In the genomic region with DNA sequence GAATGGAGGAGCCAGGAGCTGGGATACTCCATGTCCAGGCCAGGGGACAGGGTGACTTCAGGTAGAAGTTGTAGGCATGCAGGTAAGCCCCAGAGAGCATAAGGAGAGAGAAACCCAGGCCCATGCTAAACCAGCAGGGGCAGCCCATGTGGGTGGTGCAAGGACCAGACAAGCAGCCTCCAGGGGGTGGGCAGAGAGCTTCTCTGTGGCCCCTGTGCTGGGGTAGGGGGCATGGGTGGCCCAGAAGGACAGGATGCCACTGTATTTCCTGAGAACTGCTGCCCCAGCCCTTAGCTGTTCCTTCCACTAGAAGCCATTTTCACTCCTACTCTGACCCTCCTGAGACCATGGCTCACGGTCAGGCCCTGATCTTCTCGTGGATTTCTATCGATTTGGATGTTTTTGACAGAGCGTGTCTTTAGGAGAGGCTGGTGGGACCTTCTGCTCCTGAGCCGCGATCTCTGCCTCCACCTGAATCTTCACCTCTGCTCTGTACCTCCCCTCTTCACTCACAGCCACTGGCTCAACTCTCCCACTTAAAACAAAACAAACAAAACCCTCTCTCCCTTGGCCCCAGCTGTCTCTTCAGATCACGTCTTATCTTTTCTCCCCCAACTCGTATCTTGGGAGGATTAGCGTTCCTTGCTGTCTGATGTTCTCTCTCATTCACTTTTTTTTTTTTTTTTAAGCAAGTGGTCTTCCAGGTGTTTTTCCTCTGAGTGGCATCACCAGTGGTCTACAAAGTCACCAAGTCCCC, we compare ENCODE assay signal across 1 cellular context.
TF ChIP-seq lines count a peak whose summit lies in the region.

No MANE protein-coding gene starts in this region.

TF ChIP-seq in K562, 482 proteins besides CTCF, POLR2A, EP300 and RAD21 (continued from another document):
- no peak for TF ChIP-seq SMARCB1 (IDR thresholded peaks at IDR 0.05; ENCODE audit: insufficient read length, low read depth)
- no peak for TF ChIP-seq ZNF584 (CRISPR knock-in tag; IDR thresholded peaks at IDR 0.05; ENCODE audit: low read depth)
- TF ChIP-seq, protein P1, sequence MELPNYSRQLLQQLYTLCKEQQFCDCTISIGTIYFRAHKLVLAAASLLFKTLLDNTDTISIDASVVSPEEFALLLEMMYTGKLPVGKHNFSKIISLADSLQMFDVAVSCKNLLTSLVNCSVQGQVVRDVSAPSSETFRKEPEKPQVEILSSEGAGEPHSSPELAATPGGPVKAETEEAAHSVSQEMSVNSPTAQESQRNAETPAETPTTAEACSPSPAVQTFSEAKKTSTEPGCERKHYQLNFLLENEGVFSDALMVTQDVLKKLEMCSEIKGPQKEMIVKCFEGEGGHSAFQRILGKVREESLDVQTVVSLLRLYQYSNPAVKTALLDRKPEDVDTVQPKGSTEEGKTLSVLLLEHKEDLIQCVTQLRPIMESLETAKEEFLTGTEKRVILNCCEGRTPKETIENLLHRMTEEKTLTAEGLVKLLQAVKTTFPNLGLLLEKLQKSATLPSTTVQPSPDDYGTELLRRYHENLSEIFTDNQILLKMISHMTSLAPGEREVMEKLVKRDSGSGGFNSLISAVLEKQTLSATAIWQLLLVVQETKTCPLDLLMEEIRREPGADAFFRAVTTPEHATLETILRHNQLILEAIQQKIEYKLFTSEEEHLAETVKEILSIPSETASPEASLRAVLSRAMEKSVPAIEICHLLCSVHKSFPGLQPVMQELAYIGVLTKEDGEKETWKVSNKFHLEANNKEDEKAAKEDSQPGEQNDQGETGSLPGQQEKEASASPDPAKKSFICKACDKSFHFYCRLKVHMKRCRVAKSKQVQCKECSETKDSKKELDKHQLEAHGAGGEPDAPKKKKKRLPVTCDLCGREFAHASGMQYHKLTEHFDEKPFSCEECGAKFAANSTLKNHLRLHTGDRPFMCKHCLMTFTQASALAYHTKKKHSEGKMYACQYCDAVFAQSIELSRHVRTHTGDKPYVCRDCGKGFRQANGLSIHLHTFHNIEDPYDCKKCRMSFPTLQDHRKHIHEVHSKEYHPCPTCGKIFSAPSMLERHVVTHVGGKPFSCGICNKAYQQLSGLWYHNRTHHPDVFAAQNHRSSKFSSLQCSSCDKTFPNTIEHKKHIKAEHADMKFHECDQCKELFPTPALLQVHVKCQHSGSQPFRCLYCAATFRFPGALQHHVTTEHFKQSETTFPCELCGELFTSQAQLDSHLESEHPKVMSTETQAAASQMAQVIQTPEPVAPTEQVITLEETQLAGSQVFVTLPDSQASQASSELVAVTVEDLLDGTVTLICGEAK (IDR thresholded peaks at IDR 0.05): no peak
- TF ChIP-seq, protein P1 (CRISPR knock-in tag; IDR thresholded peaks at IDR 0.05): no peak
- TF ChIP-seq CBFA2T3 (IDR thresholded peaks at IDR 0.05): peak; percentile 61
- TF ChIP-seq PURB (CRISPR knock-in tag; IDR thresholded peaks at IDR 0.05; ENCODE audit: low read depth): no peak
- TF ChIP-seq, protein P2, sequence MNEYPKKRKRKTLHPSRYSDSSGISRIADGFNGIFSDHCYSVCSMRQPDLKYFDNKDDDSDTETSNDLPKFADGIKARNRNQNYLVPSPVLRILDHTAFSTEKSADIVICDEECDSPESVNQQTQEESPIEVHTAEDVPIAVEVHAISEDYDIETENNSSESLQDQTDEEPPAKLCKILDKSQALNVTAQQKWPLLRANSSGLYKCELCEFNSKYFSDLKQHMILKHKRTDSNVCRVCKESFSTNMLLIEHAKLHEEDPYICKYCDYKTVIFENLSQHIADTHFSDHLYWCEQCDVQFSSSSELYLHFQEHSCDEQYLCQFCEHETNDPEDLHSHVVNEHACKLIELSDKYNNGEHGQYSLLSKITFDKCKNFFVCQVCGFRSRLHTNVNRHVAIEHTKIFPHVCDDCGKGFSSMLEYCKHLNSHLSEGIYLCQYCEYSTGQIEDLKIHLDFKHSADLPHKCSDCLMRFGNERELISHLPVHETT (CRISPR knock-in tag; conservative IDR thresholded peaks at IDR 0.05 in 1 of 2, IDR thresholded peaks at IDR 0.05 in 1 of 2): no peak
- TF ChIP-seq EHMT2 (IDR thresholded peaks at IDR 0.05): no peak
- no peak for TF ChIP-seq TFAM (CRISPR knock-in tag; conservative IDR thresholded peaks at IDR 0.05)
- TF ChIP-seq, protein P3, sequence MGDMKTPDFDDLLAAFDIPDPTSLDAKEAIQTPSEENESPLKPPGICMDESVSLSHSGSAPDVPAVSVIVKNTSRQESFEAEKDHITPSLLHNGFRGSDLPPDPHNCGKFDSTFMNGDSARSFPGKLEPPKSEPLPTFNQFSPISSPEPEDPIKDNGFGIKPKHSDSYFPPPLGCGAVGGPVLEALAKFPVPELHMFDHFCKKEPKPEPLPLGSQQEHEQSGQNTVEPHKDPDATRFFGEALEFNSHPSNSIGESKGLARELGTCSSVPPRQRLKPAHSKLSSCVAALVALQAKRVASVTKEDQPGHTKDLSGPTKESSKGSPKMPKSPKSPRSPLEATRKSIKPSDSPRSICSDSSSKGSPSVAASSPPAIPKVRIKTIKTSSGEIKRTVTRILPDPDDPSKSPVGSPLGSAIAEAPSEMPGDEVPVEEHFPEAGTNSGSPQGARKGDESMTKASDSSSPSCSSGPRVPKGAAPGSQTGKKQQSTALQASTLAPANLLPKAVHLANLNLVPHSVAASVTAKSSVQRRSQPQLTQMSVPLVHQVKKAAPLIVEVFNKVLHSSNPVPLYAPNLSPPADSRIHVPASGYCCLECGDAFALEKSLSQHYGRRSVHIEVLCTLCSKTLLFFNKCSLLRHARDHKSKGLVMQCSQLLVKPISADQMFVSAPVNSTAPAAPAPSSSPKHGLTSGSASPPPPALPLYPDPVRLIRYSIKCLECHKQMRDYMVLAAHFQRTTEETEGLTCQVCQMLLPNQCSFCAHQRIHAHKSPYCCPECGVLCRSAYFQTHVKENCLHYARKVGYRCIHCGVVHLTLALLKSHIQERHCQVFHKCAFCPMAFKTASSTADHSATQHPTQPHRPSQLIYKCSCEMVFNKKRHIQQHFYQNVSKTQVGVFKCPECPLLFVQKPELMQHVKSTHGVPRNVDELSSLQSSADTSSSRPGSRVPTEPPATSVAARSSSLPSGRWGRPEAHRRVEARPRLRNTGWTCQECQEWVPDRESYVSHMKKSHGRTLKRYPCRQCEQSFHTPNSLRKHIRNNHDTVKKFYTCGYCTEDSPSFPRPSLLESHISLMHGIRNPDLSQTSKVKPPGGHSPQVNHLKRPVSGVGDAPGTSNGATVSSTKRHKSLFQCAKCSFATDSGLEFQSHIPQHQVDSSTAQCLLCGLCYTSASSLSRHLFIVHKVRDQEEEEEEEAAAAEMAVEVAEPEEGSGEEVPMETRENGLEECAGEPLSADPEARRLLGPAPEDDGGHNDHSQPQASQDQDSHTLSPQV (IDR thresholded peaks at IDR 0.05): no peak
- TF ChIP-seq PML (IDR thresholded peaks at IDR 0.05; ENCODE audit: low read length): no peak
- TF ChIP-seq, protein P4, sequence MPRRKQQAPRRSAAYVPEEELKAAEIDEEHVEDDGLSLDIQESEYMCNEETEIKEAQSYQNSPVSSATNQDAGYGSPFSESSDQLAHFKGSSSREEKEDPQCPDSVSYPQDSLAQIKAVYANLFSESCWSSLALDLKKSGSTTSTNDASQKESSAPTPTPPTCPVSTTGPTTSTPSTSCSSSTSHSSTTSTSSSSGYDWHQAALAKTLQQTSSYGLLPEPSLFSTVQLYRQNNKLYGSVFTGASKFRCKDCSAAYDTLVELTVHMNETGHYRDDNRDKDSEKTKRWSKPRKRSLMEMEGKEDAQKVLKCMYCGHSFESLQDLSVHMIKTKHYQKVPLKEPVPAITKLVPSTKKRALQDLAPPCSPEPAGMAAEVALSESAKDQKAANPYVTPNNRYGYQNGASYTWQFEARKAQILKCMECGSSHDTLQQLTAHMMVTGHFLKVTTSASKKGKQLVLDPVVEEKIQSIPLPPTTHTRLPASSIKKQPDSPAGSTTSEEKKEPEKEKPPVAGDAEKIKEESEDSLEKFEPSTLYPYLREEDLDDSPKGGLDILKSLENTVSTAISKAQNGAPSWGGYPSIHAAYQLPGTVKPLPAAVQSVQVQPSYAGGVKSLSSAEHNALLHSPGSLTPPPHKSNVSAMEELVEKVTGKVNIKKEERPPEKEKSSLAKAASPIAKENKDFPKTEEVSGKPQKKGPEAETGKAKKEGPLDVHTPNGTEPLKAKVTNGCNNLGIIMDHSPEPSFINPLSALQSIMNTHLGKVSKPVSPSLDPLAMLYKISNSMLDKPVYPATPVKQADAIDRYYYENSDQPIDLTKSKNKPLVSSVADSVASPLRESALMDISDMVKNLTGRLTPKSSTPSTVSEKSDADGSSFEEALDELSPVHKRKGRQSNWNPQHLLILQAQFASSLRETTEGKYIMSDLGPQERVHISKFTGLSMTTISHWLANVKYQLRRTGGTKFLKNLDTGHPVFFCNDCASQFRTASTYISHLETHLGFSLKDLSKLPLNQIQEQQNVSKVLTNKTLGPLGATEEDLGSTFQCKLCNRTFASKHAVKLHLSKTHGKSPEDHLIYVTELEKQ (CRISPR knock-in tag; IDR thresholded peaks at IDR 0.05): no peak
- TF ChIP-seq, protein P5, sequence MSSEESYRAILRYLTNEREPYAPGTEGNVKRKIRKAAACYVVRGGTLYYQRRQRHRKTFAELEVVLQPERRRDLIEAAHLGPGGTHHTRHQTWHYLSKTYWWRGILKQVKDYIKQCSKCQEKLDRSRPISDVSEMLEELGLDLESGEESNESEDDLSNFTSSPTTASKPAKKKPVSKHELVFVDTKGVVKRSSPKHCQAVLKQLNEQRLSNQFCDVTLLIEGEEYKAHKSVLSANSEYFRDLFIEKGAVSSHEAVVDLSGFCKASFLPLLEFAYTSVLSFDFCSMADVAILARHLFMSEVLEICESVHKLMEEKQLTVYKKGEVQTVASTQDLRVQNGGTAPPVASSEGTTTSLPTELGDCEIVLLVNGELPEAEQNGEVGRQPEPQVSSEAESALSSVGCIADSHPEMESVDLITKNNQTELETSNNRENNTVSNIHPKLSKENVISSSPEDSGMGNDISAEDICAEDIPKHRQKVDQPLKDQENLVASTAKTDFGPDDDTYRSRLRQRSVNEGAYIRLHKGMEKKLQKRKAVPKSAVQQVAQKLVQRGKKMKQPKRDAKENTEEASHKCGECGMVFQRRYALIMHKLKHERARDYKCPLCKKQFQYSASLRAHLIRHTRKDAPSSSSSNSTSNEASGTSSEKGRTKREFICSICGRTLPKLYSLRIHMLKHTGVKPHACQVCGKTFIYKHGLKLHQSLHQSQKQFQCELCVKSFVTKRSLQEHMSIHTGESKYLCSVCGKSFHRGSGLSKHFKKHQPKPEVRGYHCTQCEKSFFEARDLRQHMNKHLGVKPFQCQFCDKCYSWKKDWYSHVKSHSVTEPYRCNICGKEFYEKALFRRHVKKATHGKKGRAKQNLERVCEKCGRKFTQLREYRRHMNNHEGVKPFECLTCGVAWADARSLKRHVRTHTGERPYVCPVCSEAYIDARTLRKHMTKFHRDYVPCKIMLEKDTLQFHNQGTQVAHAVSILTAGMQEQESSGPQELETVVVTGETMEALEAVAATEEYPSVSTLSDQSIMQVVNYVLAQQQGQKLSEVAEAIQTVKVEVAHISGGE (CRISPR knock-in tag; IDR thresholded peaks at IDR 0.05): no peak
- TF ChIP-seq, protein P6, sequence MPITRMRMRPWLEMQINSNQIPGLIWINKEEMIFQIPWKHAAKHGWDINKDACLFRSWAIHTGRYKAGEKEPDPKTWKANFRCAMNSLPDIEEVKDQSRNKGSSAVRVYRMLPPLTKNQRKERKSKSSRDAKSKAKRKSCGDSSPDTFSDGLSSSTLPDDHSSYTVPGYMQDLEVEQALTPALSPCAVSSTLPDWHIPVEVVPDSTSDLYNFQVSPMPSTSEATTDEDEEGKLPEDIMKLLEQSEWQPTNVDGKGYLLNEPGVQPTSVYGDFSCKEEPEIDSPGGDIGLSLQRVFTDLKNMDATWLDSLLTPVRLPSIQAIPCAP (CRISPR knock-in tag; IDR thresholded peaks at IDR 0.05; ENCODE audit: borderline replicate concordance): no peak
- TF ChIP-seq, protein P7, sequence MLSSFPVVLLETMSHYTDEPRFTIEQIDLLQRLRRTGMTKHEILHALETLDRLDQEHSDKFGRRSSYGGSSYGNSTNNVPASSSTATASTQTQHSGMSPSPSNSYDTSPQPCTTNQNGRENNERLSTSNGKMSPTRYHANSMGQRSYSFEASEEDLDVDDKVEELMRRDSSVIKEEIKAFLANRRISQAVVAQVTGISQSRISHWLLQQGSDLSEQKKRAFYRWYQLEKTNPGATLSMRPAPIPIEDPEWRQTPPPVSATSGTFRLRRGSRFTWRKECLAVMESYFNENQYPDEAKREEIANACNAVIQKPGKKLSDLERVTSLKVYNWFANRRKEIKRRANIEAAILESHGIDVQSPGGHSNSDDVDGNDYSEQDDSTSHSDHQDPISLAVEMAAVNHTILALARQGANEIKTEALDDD (IDR thresholded peaks at IDR 0.05): no peak
- TF ChIP-seq KDM5B (IDR thresholded peaks at IDR 0.05; ENCODE audit: insufficient replicate concordance, low read depth, low read length): no peak
- peak; percentile 41; the same call in 1 of the 2 replicates for TF ChIP-seq TAL1 (IDR thresholded peaks at IDR 0.05)
- TF ChIP-seq ELF4 (CRISPR knock-in tag; IDR thresholded peaks at IDR 0.05): peak; percentile 50; the same call in 1 of the 2 replicates
- TF ChIP-seq RCOR1 (IDR thresholded peaks at IDR 0.05; ENCODE audit: borderline replicate concordance in 1 of 2, low read depth in 2 of 2, low read length in 2 of 2): 0 out of 4 replicates have a peak, but pooled peaks of 1 of the 2 experiments have one; percentile 19
- peak; percentile 47; the same call in 1 of the 2 replicates for TF ChIP-seq ARID1B (IDR thresholded peaks at IDR 0.05)
- 0 out of 2 replicates have a peak, but pooled peaks have one; percentile 15 for TF ChIP-seq TEAD4 (IDR thresholded peaks at IDR 0.05; ENCODE audit: low read length)
- TF ChIP-seq TEAD4 (CRISPR knock-in tag; IDR thresholded peaks at IDR 0.05; ENCODE audit: borderline replicate concordance): no peak
